19 cellular contexts compared by ENCODE assay signal in the genomic region with DNA sequence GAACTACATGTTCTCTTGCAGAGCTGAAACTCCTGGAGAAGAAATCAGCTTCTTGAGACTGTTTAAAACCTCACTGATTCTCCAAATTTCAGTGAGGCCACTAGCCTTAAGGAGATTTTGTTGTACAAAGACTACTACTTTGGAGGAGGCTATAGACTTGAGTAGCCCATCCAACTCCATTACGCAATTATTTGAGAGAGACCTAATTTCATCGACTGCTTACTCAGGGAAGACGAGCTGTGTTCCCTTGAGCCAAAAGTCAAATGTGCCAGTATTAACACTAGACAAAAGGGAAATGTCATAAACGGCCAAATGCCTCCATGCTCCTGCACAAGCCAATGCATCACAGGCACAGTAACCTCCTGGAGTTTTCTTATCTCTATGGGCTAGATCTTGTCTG.
"Had no signal": no experiment of that assay in that cellular context is flagged by ENCODE, and none has a peak within 500 bp of the region (broad histone marks: within the 10 kb centered on the region; RNA-seq: fewer than 3 reads in every experiment).

No MANE protein-coding gene starts in this region.

- H3K4me3 ChIP-seq: coronary artery, dorsolateral prefrontal cortex, left lung, spleen, tibial nerve had no signal

- H3K4me1 ChIP-seq: left lung, spleen had no signal

- H3K27me3 ChIP-seq: dorsolateral prefrontal cortex, left lung, spleen, tibial nerve had no signal

- ATAC-seq: activated naive CD8-positive, alpha-beta T cell treated with anti-CD3 and anti-CD28 coated beads, Interleukin-2, amount 50 U/mL, for 24 hours; left lung had no signal

- H3K27ac ChIP-seq: coronary artery, dorsolateral prefrontal cortex, left lung, spleen, tibial nerve had no signal

- DNase-seq: activated CD4-positive, alpha-beta memory T cell treated with anti-CD3 and anti-CD28 coated beads, Interleukin-2, amount 10 ng/mL, durations not matched to agents 7 days and 5 days; activated CD4-positive, alpha-beta T cell treated with anti-CD3 and anti-CD28 coated beads for 1 hour; activated CD4-positive, alpha-beta T cell treated with anti-CD3 and anti-CD28 coated beads, Interleukin-2, amount 10 ng/mL, durations not matched to agents 7 days and 5 days; activated CD8-positive, alpha-beta memory T cell treated with anti-CD3 and anti-CD28 coated beads, Interleukin-2, amount 50 U/mL, for 48 hours; activated gamma-delta T cell; activated naive CD8-positive, alpha-beta T cell treated with anti-CD3 and anti-CD28 coated beads, Interleukin-2, amount 50 U/mL, for 24 hours; activated T-cell treated with anti-CD3 and anti-CD28 coated beads, Interleukin-2, amount 50 U/mL, for 24 hours; cerebellar nuclear complex; dorsolateral prefrontal cortex; effector memory CD4-positive, alpha-beta T cell; head of caudate nucleus; hypothalamus; kidney glomerular epithelial cell; left lung; spleen; stimulated activated naive CD4-positive, alpha-beta T cell; T-helper 2 cell had no signal

- H3K9me3 ChIP-seq: left lung, spleen, tibial nerve had no signal

- H3K36me3 ChIP-seq: left lung, spleen, tibial nerve had no signal
